8 cellular contexts compared by ENCODE assay signal in the genomic region with DNA sequence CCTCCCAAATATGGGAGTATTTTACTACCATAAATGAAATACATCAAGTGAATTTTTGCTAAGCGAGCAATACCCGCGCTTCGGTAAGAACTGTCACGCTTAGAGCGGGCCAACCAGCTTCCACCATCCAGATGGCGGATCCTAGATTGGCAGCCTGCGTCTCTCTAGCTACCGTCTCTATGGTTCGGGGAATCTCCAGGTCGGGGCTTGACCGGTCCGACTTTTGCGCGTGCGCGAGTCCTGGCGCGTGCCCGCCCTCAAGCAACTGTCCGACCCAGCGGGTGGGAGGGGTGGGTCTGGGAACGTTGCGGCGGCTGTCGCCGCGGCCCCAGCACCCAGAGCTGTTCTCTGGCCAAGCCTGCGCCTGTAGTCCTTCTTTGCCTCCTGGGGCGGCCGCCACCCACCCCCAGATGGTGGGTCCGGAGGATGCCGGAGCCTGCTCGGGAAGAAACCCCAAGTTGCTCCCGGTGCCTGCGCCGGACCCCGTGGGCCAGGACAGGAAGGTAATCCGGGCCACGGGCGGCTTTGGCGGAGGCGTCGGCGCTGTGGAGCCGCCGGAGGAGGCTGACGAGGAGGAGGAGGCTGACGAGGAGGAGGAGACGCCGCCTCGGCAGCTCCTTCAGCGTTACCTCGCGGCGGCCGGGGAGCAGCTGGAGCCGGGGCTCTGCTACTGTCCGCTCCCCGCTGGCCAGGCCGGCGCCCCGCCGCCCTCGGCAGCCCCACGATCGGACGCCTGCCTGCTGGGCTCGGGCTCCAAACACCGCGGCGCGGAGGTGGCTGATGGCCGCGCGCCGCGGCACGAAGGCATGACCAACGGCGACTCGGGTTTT. TPM values are rescaled to one million over a fixed set of nuclear protein-coding genes. Genes with fewer than 3 reads are reported as not detected.
DNase-seq lines count a peak whose midpoint lies in the region; ATAC-seq and TF ChIP-seq lines count a peak whose summit lies in the region.

TSS of gene TBC1D12 (plus strand) at position 338 of the 830 bp plus-strand sequence. CDS start at position 411, 73 bp downstream.

- ATAC-seq in GM19455 (IDR thresholded peaks at IDR 0.05; ENCODE audit: unreplicated experiment) (peak; percentile 70), HG03521 (IDR thresholded peaks at IDR 0.05; ENCODE audit: unreplicated experiment) (peak; percentile 62)

- no peaks in the 10 kb centered on the region for H3K9me3 ChIP-seq in mucosa of stomach (ENCODE audit: control insufficient read depth, low read length)

- peak; percentile 92 for DNase-seq in Caki2 (ENCODE audit: low read depth)
- DNase-seq in NCI-H748 (lab: John Stamatoyannopoulos, UW; ENCODE audit: unreplicated experiment), result peak; percentile 95
- peak; percentile 1 for DNase-seq in activated T-cell treated with anti-CD3 and anti-CD28 coated beads for 4 hours
- peak; percentile 97 for DNase-seq in fibroblast of gingiva (ENCODE audit: low read depth)

- H3K27me3 ChIP-seq in mucosa of stomach (ENCODE audit: control insufficient read depth, insufficient read depth, low read length), result peaks cover 3% of the 10 kb centered on the region

- no peak for TF ChIP-seq CTCF in subcutaneous adipose tissue (IDR thresholded peaks at IDR 0.05; ENCODE audit: low read depth)

- H3K4me1 ChIP-seq in mucosa of stomach (ENCODE audit: control insufficient read depth, insufficient read depth, low read length), result peaks cover 6% of the 10 kb centered on the region

- peak within 1 kb of the TSS; percentile 48 for H3K4me3 ChIP-seq in mucosa of stomach (ENCODE audit: low read length)

- no peaks in the 10 kb centered on the region for H3K36me3 ChIP-seq in mucosa of stomach (ENCODE audit: control insufficient read depth, insufficient read depth, low read length)

- in situ Hi-C loops in Caki2 (cut with HindIII; ENCODE audit: low pct_unique_long_range_greater_than_20kb, low sequenced_read_pairs), result no loop called here

- peak within 1 kb of the TSS; percentile 73 for H3K9ac ChIP-seq in mucosa of stomach (ENCODE audit: low read length)

RNA-seq across cellular contexts. Expression of gene TBC1D12, which starts in this region (rescaled TPM):
- total RNA-seq in Caki2 (2014; rRNA removed; shearing (Covaris generic); ENCODE audit: low replicate concordance), result 4.7 and 14.8 TPM in 2 replicates
- 10 to 100 TPM; 19.0 to 24.2 (median 20.5) TPM for total RNA-seq in subcutaneous adipose tissue

Comparison
In these comparisons a context has a peak if more than half of its experiments do, and no peak if none do; other contexts are left out.
1. Peak in every context shown above with its lines: DNase-seq, ATAC-seq and H3K4me3 ChIP-seq.
2. DNase-seq: peak in every context shown above with its lines; median percentile 97 in fibroblast of gingiva; 95 in NCI-H748; 92 in Caki2; 1 in activated T-cell treated with anti-CD3 and anti-CD28 coated beads for 4 hours.